In the genomic region with DNA sequence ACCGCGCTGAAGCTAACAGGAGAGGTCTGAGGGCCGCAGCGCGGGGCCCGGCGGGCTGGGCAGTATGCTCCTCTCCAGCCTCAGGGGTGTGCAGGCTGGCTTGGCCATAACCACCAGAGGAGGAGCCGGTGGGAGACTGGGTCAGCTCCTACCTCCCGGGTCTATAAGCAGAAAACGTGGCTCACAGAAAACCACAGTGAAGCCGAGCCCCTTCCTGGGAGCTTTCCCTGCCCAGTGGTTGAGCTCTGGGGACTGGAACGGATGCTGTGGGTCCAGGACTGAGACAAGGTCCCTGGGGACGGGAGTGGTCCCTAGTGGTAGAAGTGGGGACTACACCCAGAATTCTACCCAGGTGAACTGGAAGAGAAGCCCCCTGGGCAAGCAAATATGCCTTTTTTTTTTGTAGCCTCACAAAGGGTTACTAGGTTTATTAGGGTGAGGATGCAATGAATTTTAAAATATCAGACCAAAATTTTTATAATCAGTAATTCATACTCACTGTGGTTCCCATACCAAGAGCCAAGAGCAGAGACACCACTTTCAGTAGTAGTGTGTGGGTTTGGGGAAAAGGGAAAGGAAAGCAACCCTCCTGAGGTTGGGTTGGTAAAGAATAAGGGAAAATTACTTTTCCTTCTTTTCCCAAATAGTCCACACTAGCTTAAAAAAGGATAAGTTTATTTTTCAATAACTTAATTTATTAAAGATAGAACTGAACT, we compare ENCODE assay signal across 2 cellular contexts.
TF ChIP-seq lines count a peak whose summit lies in the region.

No MANE protein-coding gene starts in this region.

TF ChIP-seq in K562, 482 proteins besides CTCF, POLR2A, EP300 and RAD21 (continued from another document and continues in another):
- TF ChIP-seq PBX2 (CRISPR knock-in tag; IDR thresholded peaks at IDR 0.05; ENCODE audit: low read depth): no peak
- no peak for TF ChIP-seq PBX2 (tag; conservative IDR thresholded peaks at IDR 0.05; ENCODE audit: low read depth)
- no peak for TF ChIP-seq CEBPG (CRISPR knock-in tag; IDR thresholded peaks at IDR 0.05)
- TF ChIP-seq CEBPG (tag; conservative IDR thresholded peaks at IDR 0.05 in 1 of 2, IDR thresholded peaks at IDR 0.05 in 1 of 2): no peak
- no peak for TF ChIP-seq PTTG1 (tag; IDR thresholded peaks at IDR 0.05; ENCODE audit: low read depth)
- TF ChIP-seq, protein P1, sequence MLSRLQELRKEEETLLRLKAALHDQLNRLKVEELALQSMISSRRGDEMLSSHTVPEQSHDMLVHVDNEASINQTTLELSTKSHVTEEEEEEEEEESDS (CRISPR knock-in tag; IDR thresholded peaks at IDR 0.05): no peak
- no peak for TF ChIP-seq SMAD2 (IDR thresholded peaks at IDR 0.05; ENCODE audit: low read depth, low read length)
- TF ChIP-seq DLX4 (CRISPR knock-in tag; IDR thresholded peaks at IDR 0.05): no peak
- peak; percentile 32; the same call in 1 of the 2 replicates for TF ChIP-seq CTBP1 (IDR thresholded peaks at IDR 0.05; ENCODE audit: borderline replicate concordance)
- TF ChIP-seq, protein P2, sequence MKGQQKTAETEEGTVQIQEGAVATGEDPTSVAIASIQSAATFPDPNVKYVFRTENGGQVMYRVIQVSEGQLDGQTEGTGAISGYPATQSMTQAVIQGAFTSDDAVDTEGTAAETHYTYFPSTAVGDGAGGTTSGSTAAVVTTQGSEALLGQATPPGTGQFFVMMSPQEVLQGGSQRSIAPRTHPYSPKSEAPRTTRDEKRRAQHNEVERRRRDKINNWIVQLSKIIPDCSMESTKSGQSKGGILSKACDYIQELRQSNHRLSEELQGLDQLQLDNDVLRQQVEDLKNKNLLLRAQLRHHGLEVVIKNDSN (CRISPR knock-in tag; IDR thresholded peaks at IDR 0.05): no peak
- no peak for TF ChIP-seq KLF16 (IDR thresholded peaks at IDR 0.05)
- TF ChIP-seq, protein P3, sequence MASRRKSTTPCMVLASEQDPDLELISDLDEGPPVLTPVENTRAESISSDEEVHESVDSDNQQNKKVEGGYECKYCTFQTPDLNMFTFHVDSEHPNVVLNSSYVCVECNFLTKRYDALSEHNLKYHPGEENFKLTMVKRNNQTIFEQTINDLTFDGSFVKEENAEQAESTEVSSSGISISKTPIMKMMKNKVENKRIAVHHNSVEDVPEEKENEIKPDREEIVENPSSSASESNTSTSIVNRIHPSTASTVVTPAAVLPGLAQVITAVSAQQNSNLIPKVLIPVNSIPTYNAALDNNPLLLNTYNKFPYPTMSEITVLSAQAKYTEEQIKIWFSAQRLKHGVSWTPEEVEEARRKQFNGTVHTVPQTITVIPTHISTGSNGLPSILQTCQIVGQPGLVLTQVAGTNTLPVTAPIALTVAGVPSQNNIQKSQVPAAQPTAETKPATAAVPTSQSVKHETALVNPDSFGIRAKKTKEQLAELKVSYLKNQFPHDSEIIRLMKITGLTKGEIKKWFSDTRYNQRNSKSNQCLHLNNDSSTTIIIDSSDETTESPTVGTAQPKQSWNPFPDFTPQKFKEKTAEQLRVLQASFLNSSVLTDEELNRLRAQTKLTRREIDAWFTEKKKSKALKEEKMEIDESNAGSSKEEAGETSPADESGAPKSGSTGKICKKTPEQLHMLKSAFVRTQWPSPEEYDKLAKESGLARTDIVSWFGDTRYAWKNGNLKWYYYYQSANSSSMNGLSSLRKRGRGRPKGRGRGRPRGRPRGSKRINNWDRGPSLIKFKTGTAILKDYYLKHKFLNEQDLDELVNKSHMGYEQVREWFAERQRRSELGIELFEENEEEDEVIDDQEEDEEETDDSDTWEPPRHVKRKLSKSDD (conservative IDR thresholded peaks at IDR 0.05; ENCODE audit: low read length): no peak
- no peak for TF ChIP-seq MCM7 (IDR thresholded peaks at IDR 0.05)
- no peak for TF ChIP-seq ZKSCAN3 (CRISPR knock-in tag; IDR thresholded peaks at IDR 0.05)
- no peak for TF ChIP-seq TARDBP (IDR thresholded peaks at IDR 0.05)
- no peak for TF ChIP-seq ZNF384 (IDR thresholded peaks at IDR 0.05; ENCODE audit: low read depth, low read length)
- no peak for TF ChIP-seq ZBTB2 (IDR thresholded peaks at IDR 0.05)
- TF ChIP-seq RCOR1 (IDR thresholded peaks at IDR 0.05; ENCODE audit: borderline replicate concordance in 1 of 2, low read depth in 2 of 2, low read length in 2 of 2): 0 out of 4 replicates have a peak, but pooled peaks of 1 of the 2 experiments have one; percentile 25

TF ChIP-seq in liver, 16 proteins besides CTCF, POLR2A, EP300 and RAD21 (continued from another document):
- TF ChIP-seq, protein P4, sequence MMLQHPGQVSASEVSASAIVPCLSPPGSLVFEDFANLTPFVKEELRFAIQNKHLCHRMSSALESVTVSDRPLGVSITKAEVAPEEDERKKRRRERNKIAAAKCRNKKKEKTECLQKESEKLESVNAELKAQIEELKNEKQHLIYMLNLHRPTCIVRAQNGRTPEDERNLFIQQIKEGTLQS (IDR thresholded peaks at IDR 0.05): no peak
- TF ChIP-seq, protein P5, sequence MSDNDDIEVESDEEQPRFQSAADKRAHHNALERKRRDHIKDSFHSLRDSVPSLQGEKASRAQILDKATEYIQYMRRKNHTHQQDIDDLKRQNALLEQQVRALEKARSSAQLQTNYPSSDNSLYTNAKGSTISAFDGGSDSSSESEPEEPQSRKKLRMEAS (IDR thresholded peaks at IDR 0.05): no peak
- TF ChIP-seq HNF4A (conservative IDR thresholded peaks at IDR 0.05): no peak
- no peak for TF ChIP-seq TAF1 (conservative IDR thresholded peaks at IDR 0.05)
TF ChIP-seq in liver: peak in this region for 0.
